17 cellular contexts compared by ENCODE assay signal in genomic region chr2:170139276-170139967, GRCh38. TPM values are rescaled to one million over a fixed set of nuclear protein-coding genes. Genes with fewer than 3 reads are reported as not detected.
A peak's percentile ranks its signal among the peaks of the same experiment; 100 is the strongest.
DNase-seq lines count a peak whose midpoint lies in the region; ATAC-seq, FAIRE-seq and TF ChIP-seq lines count a peak whose summit lies in the region.
"Had no signal": no experiment of that assay in that cellular context is flagged by ENCODE, and none has a peak within 500 bp of the region (broad histone marks: within the 10 kb centered on the region; RNA-seq: fewer than 3 reads in every experiment).

No MANE protein-coding gene starts in this region.

- H3K9me3 ChIP-seq in small intestine (ENCODE audit: control insufficient read depth, low read depth) = no peaks in the 10 kb centered on the region
- H3K9me3 ChIP-seq: ovary had no signal

- H3K27ac Mint-ChIP-seq in WTC11 = no peak overlapping the region

- no peak overlapping the region for H3K4me3 ChIP-seq in small intestine (ENCODE audit: low read depth in 1 of 2, low read length in 2 of 2)
- H3K4me3 ChIP-seq: ovary had no signal

- POLR2A ChIA-PET in WTC11 (lab: Charles Lee) = no interaction called here

- peaks cover 22% of the 10 kb centered on the region for H3K4me1 Mint-ChIP-seq in WTC11

- DNase-seq in WTC11 (ENCODE audit: low spot score) = no peak
- DNase-seq in small intestine = no peak
- DNase-seq in NCI-H146 treated with DMSO at 0.1 percent for 48 hours (lab: John Stamatoyannopoulos, UW; ENCODE audit: unreplicated experiment) = no peak
- DNase-seq in NCI-H2107 treated with DMSO at 0.1 percent for 48 hours (lab: John Stamatoyannopoulos, UW; ENCODE audit: unreplicated experiment) = no peak
- DNase-seq: activated naive CD4-positive, alpha-beta T cell treated with Interleukin-2 at 50 U/mL for 16 hours; brain microvascular endothelial cell; DMS 273 treated with DMSO at 0.1 percent for 48 hours; effector CD4-positive, alpha-beta T cell; NCI-H1930; NCI-H526 treated with DMSO at 0.1 percent for 48 hours; ovary; stimulated activated naive CD8-positive, alpha-beta T cell treated with anti-CD3 and anti-CD28 coated beads, Interleukin-15, Interleukin-2, amounts not matched to agents 100 U/mL and 50 U/mL, for 24 hours; T-helper 1 cell had no signal

- H3K36me3 ChIP-seq in small intestine (ENCODE audit: control insufficient read depth in 2 of 2, insufficient read depth in 2 of 2, low read length in 2 of 2) = no peaks in the 10 kb centered on the region
- H3K36me3 ChIP-seq: brain microvascular endothelial cell, ovary had no signal

- H3K4me1 ChIP-seq in small intestine (ENCODE audit: control insufficient read depth in 2 of 2, insufficient read depth in 1 of 2, low read depth in 1 of 2, low read length in 1 of 2) = no peaks in the 10 kb centered on the region

- peaks cover 3% of the 10 kb centered on the region for H3K27me3 Mint-ChIP-seq in WTC11 (ENCODE audit: low read depth)

- H3K27me3 ChIP-seq in small intestine (ENCODE audit: control insufficient read depth in 2 of 2, insufficient read depth in 2 of 2, low read length in 2 of 2) = no peaks in the 10 kb centered on the region
- H3K27me3 ChIP-seq: brain microvascular endothelial cell, ovary had no signal

- peaks cover 16% of the 10 kb centered on the region for H3K36me3 Mint-ChIP-seq in WTC11

- H3K4me3 Mint-ChIP-seq in WTC11 = no peak overlapping the region

- H3K27ac ChIP-seq in small intestine (ENCODE audit: low read depth in 1 of 2, low read length in 1 of 2) = no peak overlapping the region
- H3K27ac ChIP-seq: brain microvascular endothelial cell, ovary had no signal

- 86 to 87% (median 86%) methylated on average over 9 of the region's 9 CpGs for WGBS in small intestine, 3 donors

- no peak for TF ChIP-seq CTCF in WTC11 (IDR thresholded peaks at IDR 0.05)

- ATAC-seq in GM21576 (IDR thresholded peaks at IDR 0.05; ENCODE audit: unreplicated experiment) (peak; percentile 58), HG03460 (IDR thresholded peaks at IDR 0.05; ENCODE audit: unreplicated experiment) (peak; percentile 63), WTC11 (peak; percentile 61), HG03354 (IDR thresholded peaks at IDR 0.05; ENCODE audit: poor library complexity, severe bottlenecking, unreplicated experiment) (no peak)
- ATAC-seq: stimulated activated naive CD8-positive, alpha-beta T cell treated with anti-CD3 and anti-CD28 coated beads, Interleukin-15, Interleukin-2, amounts not matched to agents 100 U/mL and 50 U/mL, for 24 hours had no signal

- H3K9me3 Mint-ChIP-seq in WTC11 = peaks cover 21% of the 10 kb centered on the region

- CTCF ChIA-PET in WTC11 (lab: Charles Lee) = no interaction called here

- FAIRE-seq in G401.6 (lab: Jason Lieb, UNC) (peak; percentile 95), small intestine (lab: Jason Lieb, UNC) (no peak)

TF ChIP-seq in WTC11, 78 proteins besides CTCF, POLR2A, EP300 and RAD21:
- TF ChIP-seq FOXP4 (CRISPR knock-in tag; IDR thresholded peaks at IDR 0.05) (no peak), MYBL2 (CRISPR knock-in tag; IDR thresholded peaks at IDR 0.05) (no peak), CREM (CRISPR knock-in tag; IDR thresholded peaks at IDR 0.05) (no peak), SOX15 (CRISPR knock-in tag; IDR thresholded peaks at IDR 0.05) (no peak), E2F5 (CRISPR knock-in tag; IDR thresholded peaks at IDR 0.05) (no peak), ZMAT4 (CRISPR knock-in tag; IDR thresholded peaks at IDR 0.05) (no peak), NR3C1 (CRISPR knock-in tag; conservative IDR thresholded peaks at IDR 0.05; ENCODE audit: low read depth) (no peak)

RNA-seq across cellular contexts. Expression of gene MYO3B, which starts 38.5 kb away (rescaled TPM):
- 0.44 to 0.62 TPM (median 0.50 TPM) in 3 replicates for total RNA-seq in WTC11 (2021)
- polyA plus RNA-seq in small intestine = under 1 TPM in 1 of 3 donors, not detected in 2; 0.03 TPM
